In genomic region chr6:156953478-156954146, GRCh38 we compare ENCODE assay signal across 7 cellular contexts.
A peak's percentile ranks its signal among the peaks of the same experiment; 100 is the strongest.
DNase-seq lines count a peak whose midpoint lies in the region; ATAC-seq, FAIRE-seq and TF ChIP-seq lines count a peak whose summit lies in the region.

No MANE protein-coding gene starts in this region.

- H3K79me2 ChIP-seq in PC-3 (ENCODE audit: low read length) (peaks cover 81% of the 10 kb centered on the region), H1 (ENCODE audit: control insufficient read depth in 1 of 2, insufficient read depth in 2 of 2, low read length in 2 of 2) (peaks cover 6 to 97% of the 10 kb centered on the region in 2 experiments; a peak in 3 of 4 replicates)

- no peak overlapping the region for H4K8ac ChIP-seq in H1 (ENCODE audit: extremely low read depth, insufficient read depth, low read length)

- H2BK120ac ChIP-seq in H1 (replicated peaks; ENCODE audit: low read depth, low read length) = no peak overlapping the region

- peak overlapping the region; percentile 69 for H3K4me2 ChIP-seq in PC-3 (ENCODE audit: low read length)
- peak overlapping the region; percentile 30 to 38; a peak in 2 of 4 replicates for H3K4me2 ChIP-seq in H1 (ENCODE audit: insufficient read depth in 1 of 2, low read depth in 2 of 2, low read length in 2 of 2)

- H2BK12ac ChIP-seq in H1 (ENCODE audit: low read depth, low read length) = no peak overlapping the region

- no peak overlapping the region for H3K23ac ChIP-seq in H1 (ENCODE audit: insufficient read length)

- CTCF ChIA-PET in PC-3 (lab: Charles Lee) = no interaction called here
- CTCF ChIA-PET in H1 (lab: Charles Lee; ENCODE audit: partially characterized antibody) = interaction anchor here (0.9 to 2.9 kb wide), 7 partner anchors 10 to 84 kb away, joined by 3 to 16 read pairs (median 4); no protein-coding TSS in a partner anchor

- no peak overlapping the region for H3K14ac ChIP-seq in H1 (ENCODE audit: insufficient read length)

- no peak overlapping the region for H3K18ac ChIP-seq in H1 (ENCODE audit: extremely low read depth, low read length)

- no peak for TF ChIP-seq POLR2A in H1 (IDR thresholded peaks at IDR 0.05; ENCODE audit: control extremely low read depth in 1 of 2, low read depth in 2 of 2, low read length in 2 of 2)
- no peak for TF ChIP-seq POLR2A in stomach (IDR thresholded peaks at IDR 0.05)

- TF ChIP-seq EP300 in H1 (IDR thresholded peaks at IDR 0.05; ENCODE audit: borderline replicate concordance in 1 of 2, low read depth in 2 of 2, low read length in 2 of 2) (no peak), stomach (IDR thresholded peaks at IDR 0.05) (no peak)

- no peak overlapping the region for H2BK20ac ChIP-seq in H1 (ENCODE audit: low read length)

- peak overlapping the region; percentile 61 for H3K27ac ChIP-seq in PC-3 (ENCODE audit: low read length)
- H3K27ac ChIP-seq in H1 (ENCODE audit: low read depth, low read length) = no peak overlapping the region
- peak overlapping the region; percentile 89 for H3K27ac ChIP-seq in mesodermal cell (ENCODE audit: low read depth, low read length, severe bottlenecking)
- H3K27ac ChIP-seq in stomach = no peak overlapping the region

- H3K23me2 ChIP-seq in H1 (ENCODE audit: low read depth, low read length) = no peaks in the 10 kb centered on the region

- H3K56ac ChIP-seq in H1 (replicated peaks; ENCODE audit: insufficient read length, low read depth, low read length) = no peak overlapping the region

- H4K20me1 ChIP-seq in PC-3 (ENCODE audit: low read length) (no peaks in the 10 kb centered on the region), H1 (replicated peaks in 1 of 2; ENCODE audit: control insufficient read depth in 1 of 2, insufficient read depth in 2 of 2, low read length in 2 of 2) (peaks cover 3 to 4% of the 10 kb centered on the region in 2 experiments)

- no peak overlapping the region for H2BK15ac ChIP-seq in H1 (ENCODE audit: low read length)

- H2AFZ ChIP-seq in PC-3 (ENCODE audit: low read length) = peak overlapping the region; percentile 51; the same call in 1 of the 2 replicates
- no peak overlapping the region for H2AFZ ChIP-seq in H1 (ENCODE audit: low read length)

- 65% methylated on average over 7 of the region's 7 CpGs; no CpG with 5 or more reads in 1 of the 2 experiments for WGBS in H1 (ENCODE audit: extremely low coverage in 1 of 2, insufficient coverage in 1 of 2, insufficient read length in 1 of 2, insufficient replicate concordance in 2 of 2, low coverage in 1 of 2, low lambda C conversion rate in 2 of 2, missing lambda C conversion rate in 1 of 2), 2 experiments
- 100% methylated on average over 1 of the region's 7 CpGs; no CpG with 5 or more reads in 1 of the 2 experiments for WGBS in mesodermal cell (ENCODE audit: insufficient coverage in 2 of 2), 2 experiments
- 24 to 49% (median 35%) methylated on average over 7 of the region's 7 CpGs for WGBS in stomach, 5 donors

- no peaks in the 10 kb centered on the region for H3F3A ChIP-seq in PC-3 (ENCODE audit: low read length, unreplicated experiment)

- H3K9me2 ChIP-seq in PC-3 (replicated peaks; ENCODE audit: low read length) = no peaks in the 10 kb centered on the region

- H2AK5ac ChIP-seq in H1 (ENCODE audit: low read depth, low read length) = no peak overlapping the region

- H3K9me3 ChIP-seq in PC-3 (ENCODE audit: low read length) (no peaks in the 10 kb centered on the region), H1 (ENCODE audit: insufficient read depth in 2 of 2, low read depth in 1 of 2, low read length in 1 of 2) (no peaks in the 10 kb centered on the region), mesodermal cell (ENCODE audit: control insufficient read depth, low read length) (no peaks in the 10 kb centered on the region), stomach (no peaks in the 10 kb centered on the region)

- no peak overlapping the region for H3K4ac ChIP-seq in H1 (replicated peaks; ENCODE audit: insufficient read length, low read depth, low read length)

- no TSS peak for BruUV-seq in PC-3 (replicated peaks; lab: Mats Ljungman, UMichigan)

- peaks cover 17% of the 10 kb centered on the region for H3K79me1 ChIP-seq in H1 (ENCODE audit: low read depth, low read length)

- no peak for TF ChIP-seq RAD21 in H1 (IDR thresholded peaks at IDR 0.05 in 1 of 2, conservative IDR thresholded peaks at IDR 0.05 in 1 of 2; ENCODE audit: low read depth in 2 of 2, low read length in 2 of 2)

- FAIRE-seq in H1 (lab: Jason Lieb, UNC) = peak; percentile 62

- no peaks in the 10 kb centered on the region for H3K36me3 ChIP-seq in PC-3 (ENCODE audit: low read depth, low read length)
- no peaks in the 10 kb centered on the region for H3K36me3 ChIP-seq in H1 (ENCODE audit: control insufficient read depth in 2 of 4, insufficient read depth in 4 of 4, low read length in 3 of 4)
- peaks cover 3% of the 10 kb centered on the region for H3K36me3 ChIP-seq in mesodermal cell (ENCODE audit: control insufficient read depth, insufficient read depth, low read length)
- no peaks in the 10 kb centered on the region for H3K36me3 ChIP-seq in stomach

- H3K4me1 ChIP-seq in PC-3 (ENCODE audit: insufficient read depth, low read length) (peaks cover 68% of the 10 kb centered on the region), H1 (replicated peaks in 1 of 4; ENCODE audit: control insufficient read depth in 3 of 4, insufficient read depth in 4 of 4, low read length in 3 of 4) (peaks cover 0 to 14% (median 12%) of the 10 kb centered on the region in 4 experiments; a peak in 5 of 7 replicates), mesodermal cell (ENCODE audit: control insufficient read depth, insufficient read depth, low read length, poor library complexity, severe bottlenecking) (peaks cover 37% of the 10 kb centered on the region), stomach (peaks cover 29 to 87% (median 53%) of the 10 kb centered on the region in 4 donors)

- DNase-seq in DMS79 (lab: John Stamatoyannopoulos, UW) (peak; percentile 80), HPDE6-E6E7 (ENCODE audit: extremely low spot score) (peak; percentile 80), PC-3 (peak; percentile 89), H1 (ENCODE audit: low read depth in 1 of 2, low spot score in 2 of 2) (no peak), stomach (no peak)

- H4K5ac ChIP-seq in H1 (ENCODE audit: insufficient read length, low read depth, low read length) = no peak overlapping the region

- TF ChIP-seq CTCF in PC-3 (conservative IDR thresholded peaks at IDR 0.05; ENCODE audit: low read depth, low read length) (peak; percentile 41; the same call in 1 of the 2 replicates), H1 (IDR thresholded peaks at IDR 0.05; ENCODE audit: control extremely low read depth in 1 of 3, insufficient read depth in 1 of 3, low read depth in 1 of 3, low read length in 3 of 3) (peak in 1 of 3 experiments; percentile 7; a peak in 1 of 4 replicates), stomach (IDR thresholded peaks at IDR 0.05) (peak in 2 of 7 experiments; percentile 8 to 19)

- H3K9ac ChIP-seq in PC-3 (ENCODE audit: low read length) (peak overlapping the region; percentile 28; the same call in 1 of the 2 replicates), H1 (replicated peaks in 1 of 4; ENCODE audit: extremely low read depth in 1 of 4, low read depth in 3 of 4, low read length in 3 of 4) (no peak overlapping the region)

- H4K91ac ChIP-seq in H1 (replicated peaks; ENCODE audit: insufficient read length, low read length) = no peak overlapping the region

- intact Hi-C loops in PC-3 (cut with micrococcal nuclease) = loop anchor here (2.0 to 5.0 kb wide), 3 partner anchors 39 to 86 kb away; no protein-coding TSS in a partner anchor
- intact Hi-C loops in stomach (cut with DNase I; ENCODE audit: low total_unique reads) = no loop called here

- H3K4me3 ChIP-seq in PC-3 (ENCODE audit: low read length) (peak overlapping the region; percentile 34; the same call in 1 of the 2 replicates), H1 (ENCODE audit: extremely low read depth in 1 of 4, insufficient read depth in 2 of 4, low read depth in 3 of 4, low read length in 4 of 4) (peak overlapping the region in 1 of 4 experiments; percentile 9; a peak in 1 of 8 replicates), mesodermal cell (ENCODE audit: extremely low read depth, insufficient read depth, low read length, poor library complexity, severe bottlenecking) (no peak overlapping the region), stomach (no peak overlapping the region)

- H3K27me3 ChIP-seq in PC-3 (ENCODE audit: low read length) = no peaks in the 10 kb centered on the region
- H3K27me3 ChIP-seq in H1 (replicated peaks in 1 of 4; ENCODE audit: control insufficient read depth in 3 of 4, extremely low read depth in 1 of 4, insufficient read depth in 3 of 4, low read length in 3 of 4) = no peaks in the 10 kb centered on the region
- no peaks in the 10 kb centered on the region for H3K27me3 ChIP-seq in stomach

- no peak overlapping the region for H2BK5ac ChIP-seq in H1 (ENCODE audit: low read depth, low read length)

- ATAC-seq in PC-3 (peak; percentile 61), HG03045 (IDR thresholded peaks at IDR 0.05; ENCODE audit: unreplicated experiment) (no peak)

- POLR2A ChIA-PET in PC-3 (lab: Charles Lee; ENCODE audit: unreplicated experiment) (interaction anchor here (0.6 to 0.7 kb wide), 3 partner anchors 105 to 202 kb away, joined by 3 to 7 read pairs (median 6); no protein-coding TSS in a partner anchor), H1 (lab: Charles Lee; ENCODE audit: partially characterized antibody) (no interaction called here)

TF ChIP-seq in H1, 55 proteins besides CTCF, POLR2A, EP300 and RAD21:
- no peak for TF ChIP-seq CHD1 (IDR thresholded peaks at IDR 0.05; ENCODE audit: low read depth, low read length)
- TF ChIP-seq CEBPB (IDR thresholded peaks at IDR 0.05; ENCODE audit: low read depth, low read length) = no peak
- peak; percentile 75 for TF ChIP-seq YY1 (IDR thresholded peaks at IDR 0.05; ENCODE audit: low read depth, low read length)
- TF ChIP-seq SAP30 (IDR thresholded peaks at IDR 0.05; ENCODE audit: insufficient read depth, insufficient replicate concordance, low read length) = no peak
TF ChIP-seq in H1: peak in this region for 1.

Comparison
In these comparisons a context has a peak if more than half of its experiments do, and no peak if none do; other contexts are left out.
1. DNase-seq: peak in DMS79 (single experiment), HPDE6-E6E7 (single experiment) and PC-3 (single experiment); none in H1 (0 of 2) and stomach (single experiment).
2. H3K27ac ChIP-seq: peak in PC-3 (single experiment) and mesodermal cell (single experiment); none in H1 (single experiment) and stomach (0 of 5).